ENCODE assay signal across 15 cellular contexts in the genomic region with DNA sequence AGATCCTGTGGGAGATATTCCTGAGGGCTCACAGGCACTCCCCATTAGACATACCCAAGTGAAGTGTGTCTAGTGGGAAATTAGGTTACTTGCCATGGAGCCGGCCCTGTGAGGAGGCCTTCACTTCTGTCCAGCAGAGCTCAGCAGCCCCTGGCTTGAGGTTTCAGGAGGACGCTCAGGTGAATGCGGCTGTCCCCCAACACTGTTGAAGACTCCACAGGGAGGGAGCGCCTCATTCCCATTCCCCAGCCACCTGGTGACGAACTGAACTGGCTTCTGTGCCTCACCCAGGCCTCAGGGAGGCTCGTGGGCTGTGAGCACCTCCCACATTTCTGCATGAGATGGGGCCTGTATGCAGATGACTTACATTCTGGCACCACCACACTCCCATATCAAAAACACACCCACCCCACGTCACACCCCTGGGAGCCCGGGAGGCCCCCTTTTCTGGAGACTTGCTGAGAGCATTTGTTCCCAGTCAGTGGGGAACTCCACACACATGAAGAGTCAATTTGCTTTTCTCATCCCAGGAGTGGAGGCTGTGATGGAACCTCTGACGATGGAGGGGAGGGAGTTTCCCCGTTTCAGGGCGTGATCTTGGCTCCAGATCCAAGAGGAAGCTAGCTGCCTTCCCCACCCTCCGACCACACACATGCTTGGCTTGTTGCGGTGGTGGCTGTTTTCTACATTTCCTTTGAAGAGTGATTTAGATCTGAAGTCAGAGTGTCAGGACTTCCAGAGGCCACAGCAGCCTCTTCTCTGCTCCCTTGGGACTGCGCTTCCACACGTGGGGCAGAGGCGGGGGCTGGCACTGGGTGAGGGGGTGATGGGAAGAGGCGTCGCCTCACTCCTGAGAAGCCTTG.
DNase-seq lines count a peak whose midpoint lies in the region; ATAC-seq and TF ChIP-seq lines count a peak whose summit lies in the region.
"Had no signal": no experiment of that assay in that cellular context is flagged by ENCODE, and none has a peak within 500 bp of the region (broad histone marks: within the 10 kb centered on the region; RNA-seq: fewer than 3 reads in every experiment).

No MANE protein-coding gene starts in this region.

- no peak overlapping the region for H3K4me3 Mint-ChIP-seq in stimulated activated naive CD8-positive, alpha-beta T cell treated with anti-CD3 and anti-CD28 coated beads, Interleukin-15, amount 100 ng/mL, for 72 hours

- peak; percentile 15 for DNase-seq in stimulated activated naive CD8-positive, alpha-beta T cell treated with anti-CD3 and anti-CD28 coated beads, Interleukin-15, Interleukin-2, amounts not matched to agents 100 U/mL and 50 U/mL, for 24 hours
- DNase-seq in stimulated activated naive CD8-positive, alpha-beta T cell treated with anti-CD3 and anti-CD28 coated beads, Interleukin-15, amount 100 ng/mL, for 72 hours = no peak
- peak; percentile 8 for DNase-seq in fibroblast of mammary gland (ENCODE audit: low read depth)
- DNase-seq in omental fat pad (ENCODE audit: low spot score) = no peak
- DNase-seq in NCI-H524 treated with DMSO at 0.1 percent for 48 hours (lab: John Stamatoyannopoulos, UW) = no peak
- no peak for DNase-seq in NCI-H226
- DNase-seq: amniotic stem cell, foreskin keratinocyte, IMR-90, kidney glomerular epithelial cell, NCI-H1417, spleen had no signal

- peaks cover 0 to 11% of the 10 kb centered on the region in 2 donors for H3K9me3 Mint-ChIP-seq in stimulated activated naive CD8-positive, alpha-beta T cell treated with anti-CD3 and anti-CD28 coated beads, Interleukin-15, amount 100 ng/mL, for 72 hours

- H3K27ac Mint-ChIP-seq in stimulated activated naive CD8-positive, alpha-beta T cell treated with anti-CD3 and anti-CD28 coated beads, Interleukin-15, amount 100 ng/mL, for 72 hours = peak overlapping the region in 1 of 2 donors; percentile 83

- H3K27me3 Mint-ChIP-seq in stimulated activated naive CD8-positive, alpha-beta T cell treated with anti-CD3 and anti-CD28 coated beads, Interleukin-15, amount 100 ng/mL, for 72 hours = peaks cover 14% of the 10 kb centered on the region

- TF ChIP-seq CTCF in fibroblast of mammary gland (conservative IDR thresholded peaks at IDR 0.05; ENCODE audit: control insufficient read depth, insufficient read depth, low read depth, low read length) (no peak), omental fat pad (IDR thresholded peaks at IDR 0.05) (no peak)

- ATAC-seq in stimulated activated naive CD8-positive, alpha-beta T cell treated with anti-CD3 and anti-CD28 coated beads, Interleukin-15, Interleukin-2, amounts not matched to agents 100 U/mL and 50 U/mL, for 24 hours = peak; percentile 31
- no peak for ATAC-seq in stimulated activated naive CD8-positive, alpha-beta T cell treated with anti-CD3 and anti-CD28 coated beads, Interleukin-15, amount 100 ng/mL, for 72 hours
- ATAC-seq in omental fat pad (ENCODE audit: low FRiP score) (peak; percentile 86), GM21528 (IDR thresholded peaks at IDR 0.05; ENCODE audit: low FRiP score, unreplicated experiment) (no peak), GM21576 (IDR thresholded peaks at IDR 0.05; ENCODE audit: unreplicated experiment) (no peak)
- ATAC-seq: foreskin keratinocyte, HCT116 had no signal

- H3K4me3 ChIP-seq in fibroblast of mammary gland (ENCODE audit: control insufficient read depth, low read depth, low read length) = no peak overlapping the region
- H3K4me3 ChIP-seq: spleen had no signal

- H3K4me1 Mint-ChIP-seq in stimulated activated naive CD8-positive, alpha-beta T cell treated with anti-CD3 and anti-CD28 coated beads, Interleukin-15, amount 100 ng/mL, for 72 hours = no peaks in the 10 kb centered on the region

Comparison
In these comparisons a context has a peak if more than half of its experiments do, and no peak if none do; other contexts are left out.
1. ATAC-seq: peak in stimulated activated naive CD8-positive, alpha-beta T cell treated with anti-CD3 and anti-CD28 coated beads, Interleukin-15, Interleukin-2, amounts not matched to agents 100 U/mL and 50 U/mL, for 24 hours (single experiment) and omental fat pad (single experiment); none in stimulated activated naive CD8-positive, alpha-beta T cell treated with anti-CD3 and anti-CD28 coated beads, Interleukin-15, amount 100 ng/mL, for 72 hours (single experiment), GM21528 (single experiment) and GM21576 (single experiment).
2. DNase-seq: peak in stimulated activated naive CD8-positive, alpha-beta T cell treated with anti-CD3 and anti-CD28 coated beads, Interleukin-15, Interleukin-2, amounts not matched to agents 100 U/mL and 50 U/mL, for 24 hours (single experiment) and fibroblast of mammary gland (single experiment); none in stimulated activated naive CD8-positive, alpha-beta T cell treated with anti-CD3 and anti-CD28 coated beads, Interleukin-15, amount 100 ng/mL, for 72 hours (0 of 2), omental fat pad (single experiment), NCI-H524 treated with DMSO at 0.1 percent for 48 hours (single experiment) and NCI-H226 (single experiment).